28 cellular contexts compared by ENCODE assay signal in genomic region chr17:78616946-78617345, GRCh38. TPM values are rescaled to one million over a fixed set of nuclear protein-coding genes. Genes with fewer than 3 reads are reported as not detected.
"Had no signal": no experiment of that assay in that cellular context is flagged by ENCODE, and none has a peak within 500 bp of the region (broad histone marks: within the 10 kb centered on the region; RNA-seq: fewer than 3 reads in every experiment).

No MANE protein-coding gene starts in this region.

- ATAC-seq: activated CD8-positive, alpha-beta T cell treated with anti-CD3 and anti-CD28 coated beads for 36 hours; activated T-cell treated with anti-CD3 and anti-CD28 coated beads, Interleukin-2, amount 50 U/mL, for 4 hours; activated T-helper 17 cell treated with anti-CD3 and anti-CD28 coated beads, Interleukin-2, amount 50 U/mL, for 72 hours; esophagus mucosa; WTC11 had no signal

- H3K27me3 Mint-ChIP-seq: activated CD4-positive, alpha-beta T cell treated with anti-CD3 and anti-CD28 coated beads, Interleukin-2, amount 10 ng/mL, durations not matched to agents 7 days and 5 days; activated CD8-positive, alpha-beta T cell treated with anti-CD3 and anti-CD28 coated beads for 36 hours; activated naive CD8-positive, alpha-beta T cell; activated T-helper 17 cell treated with anti-CD3 and anti-CD28 coated beads, Interleukin-2, amount 50 U/mL, for 72 hours; central memory CD8-positive, alpha-beta T cell had no signal

- H3K36me3 ChIP-seq: brain microvascular endothelial cell, colonic mucosa had no signal

- H3K27ac ChIP-seq: brain microvascular endothelial cell, colonic mucosa had no signal

- H3K27ac Mint-ChIP-seq: activated CD4-positive, alpha-beta T cell treated with anti-CD3 and anti-CD28 coated beads, Interleukin-2, amount 10 ng/mL, durations not matched to agents 7 days and 5 days; activated CD8-positive, alpha-beta T cell treated with anti-CD3 and anti-CD28 coated beads for 36 hours; activated naive CD8-positive, alpha-beta T cell; activated T-helper 17 cell treated with anti-CD3 and anti-CD28 coated beads, Interleukin-2, amount 50 U/mL, for 72 hours; dendritic cell treated with granulocyte-macrophage colony-stimulating factor and Interleukin-4, amounts not matched to agents 40 ng/mL and 50 ng/mL, for 4 days; endodermal cell; WTC11 had no signal

- DNase-seq: activated CD4-positive, alpha-beta T cell treated with anti-CD3 and anti-CD28 coated beads for 1 hour; activated CD4-positive, alpha-beta T cell treated with anti-CD3 and anti-CD28 coated beads for 4 hours; activated CD4-positive, alpha-beta T cell treated with anti-CD3 and anti-CD28 coated beads, Interleukin-2, amount 10 ng/mL, durations not matched to agents 7 days and 5 days; activated CD4-positive, alpha-beta T cell treated with anti-CD3 and anti-CD28 coated beads, Interleukin-2, amount 50 U/mL, for 4 hours; activated CD8-positive, alpha-beta memory T cell treated with anti-CD3 and anti-CD28 coated beads for 24 hours; activated CD8-positive, alpha-beta T cell treated with anti-CD3 and anti-CD28 coated beads for 36 hours; activated effector memory CD4-positive, alpha-beta T cell treated with Interleukin-2 at 50 U/mL for 16 hours; activated gamma-delta T cell treated with Interleukin-2 at 50 U/mL for 16 hours; activated naive CD4-positive, alpha-beta T cell treated with anti-CD3 and anti-CD28 coated beads, Interleukin-2, amount 50 U/mL, for 16 hours; activated naive CD4-positive, alpha-beta T cell treated with Interleukin-2 at 50 U/mL for 16 hours; activated T-cell treated with anti-CD3 and anti-CD28 coated beads, Interleukin-2, amount 50 U/mL, for 4 hours; amniotic stem cell; anterior cingulate cortex; colonic mucosa; effector memory CD4-positive, alpha-beta T cell; endodermal cell; foreskin fibroblast; head of caudate nucleus; T-helper 2 cell had no signal

- H3K9me3 Mint-ChIP-seq: activated CD4-positive, alpha-beta T cell treated with anti-CD3 and anti-CD28 coated beads, Interleukin-2, amount 10 ng/mL, durations not matched to agents 7 days and 5 days; activated CD8-positive, alpha-beta T cell treated with anti-CD3 and anti-CD28 coated beads for 36 hours; activated T-cell treated with anti-CD3 and anti-CD28 coated beads, Interleukin-2, amount 50 U/mL, for 4 hours; activated T-helper 17 cell treated with anti-CD3 and anti-CD28 coated beads, Interleukin-2, amount 50 U/mL, for 72 hours; central memory CD8-positive, alpha-beta T cell; dendritic cell treated with granulocyte-macrophage colony-stimulating factor and Interleukin-4, amounts not matched to agents 40 ng/mL and 50 ng/mL, for 4 days had no signal

- H3K4me3 Mint-ChIP-seq: activated CD4-positive, alpha-beta T cell treated with anti-CD3 and anti-CD28 coated beads, Interleukin-2, amount 10 ng/mL, durations not matched to agents 7 days and 5 days; activated CD8-positive, alpha-beta T cell treated with anti-CD3 and anti-CD28 coated beads for 36 hours; activated naive CD8-positive, alpha-beta T cell; activated T-cell treated with anti-CD3 and anti-CD28 coated beads, Interleukin-2, amount 50 U/mL, for 4 hours; activated T-helper 17 cell treated with anti-CD3 and anti-CD28 coated beads, Interleukin-2, amount 50 U/mL, for 72 hours; central memory CD8-positive, alpha-beta T cell; dendritic cell treated with granulocyte-macrophage colony-stimulating factor and Interleukin-4, amounts not matched to agents 40 ng/mL and 50 ng/mL, for 4 days; endodermal cell; WTC11 had no signal

- H3K27me3 ChIP-seq: brain microvascular endothelial cell, colonic mucosa, dorsolateral prefrontal cortex had no signal

- H3K9me3 ChIP-seq: colonic mucosa had no signal

- H3K4me1 ChIP-seq: colonic mucosa had no signal

- H3K4me3 ChIP-seq: colonic mucosa, dorsolateral prefrontal cortex had no signal

- H3K4me1 Mint-ChIP-seq: activated CD4-positive, alpha-beta T cell treated with anti-CD3 and anti-CD28 coated beads, Interleukin-2, amount 10 ng/mL, durations not matched to agents 7 days and 5 days; activated T-helper 17 cell treated with anti-CD3 and anti-CD28 coated beads, Interleukin-2, amount 50 U/mL, for 72 hours; central memory CD8-positive, alpha-beta T cell; endodermal cell had no signal

- H3K36me3 Mint-ChIP-seq: activated naive CD8-positive, alpha-beta T cell; WTC11 had no signal

RNA-seq across cellular contexts. Expression of gene DNAH17, which starts 39.8 kb away (rescaled TPM):
- total RNA-seq: epithelial cell of proximal tubule had no signal
